Comparison of ENCODE assay signal across 23 cellular contexts in the genomic region with DNA sequence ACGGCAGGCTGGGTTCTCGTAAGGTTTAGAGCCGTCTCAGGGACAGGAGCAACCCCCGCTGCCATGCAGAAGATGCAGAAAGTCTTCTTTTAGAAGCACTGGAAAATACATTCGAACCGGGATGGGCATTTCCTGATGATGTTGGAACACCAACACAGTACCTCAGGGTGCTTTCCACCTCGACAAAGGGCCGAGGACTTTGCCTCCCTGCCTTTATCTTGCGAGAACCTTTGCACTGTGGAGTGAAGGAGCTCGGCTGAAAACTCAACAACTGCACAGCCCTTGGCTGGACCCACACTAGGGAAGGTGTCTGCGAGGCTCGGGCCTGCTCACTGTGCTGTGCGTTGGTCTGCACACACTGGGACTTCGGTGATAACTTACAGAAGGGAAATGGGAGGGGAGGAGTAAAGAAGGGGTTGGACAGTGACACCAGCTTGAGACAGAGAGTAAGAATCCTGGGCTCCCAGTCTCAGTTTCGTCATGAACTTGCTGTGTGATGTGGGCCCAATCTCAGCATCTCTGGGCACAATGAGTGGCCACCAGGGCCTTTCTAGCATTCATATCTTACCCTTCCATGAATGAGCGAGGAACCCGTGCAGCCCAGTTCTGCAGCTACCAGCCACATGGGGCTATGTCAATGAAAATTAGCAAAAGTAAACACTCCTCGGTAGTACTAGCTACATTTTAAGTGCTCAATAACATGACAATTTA. TPM values are rescaled to one million over a fixed set of nuclear protein-coding genes. Genes with fewer than 3 reads are reported as not detected.
DNase-seq lines count a peak whose midpoint lies in the region; ATAC-seq, FAIRE-seq and TF ChIP-seq lines count a peak whose summit lies in the region.
"Had no signal": no experiment of that assay in that cellular context is flagged by ENCODE, and none has a peak within 500 bp of the region (broad histone marks: within the 10 kb centered on the region; RNA-seq: fewer than 3 reads in every experiment).

No MANE protein-coding gene starts in this region.

- in situ Hi-C loops in K562 (cut with MboI), result no loop called here

- no peak overlapping the region for H4K12ac ChIP-seq in trophoblast cell (ENCODE audit: low read depth, low read length)

- TF ChIP-seq EP300 in K562 (IDR thresholded peaks at IDR 0.05; ENCODE audit: low read length), result no peak

- H2BK5ac ChIP-seq in trophoblast cell (ENCODE audit: low read depth, low read length, poor library complexity), result peak overlapping the region; percentile 24

- POLR2A ChIA-PET in K562 (lab: Yijun Ruan, JAX), result interaction anchor here (0.6 to 1.2 kb wide), 2 partner anchors 10 to 535 kb away, joined by 3 read pairs; no protein-coding TSS in a partner anchor

- peaks cover 15% of the 10 kb centered on the region for H3K79me1 ChIP-seq in trophoblast cell (ENCODE audit: low read length)

- peak overlapping the region; percentile 82 for H4K91ac ChIP-seq in trophoblast cell (ENCODE audit: low read depth, low read length)

- no peak for TF ChIP-seq POLR2A in K562 (conservative IDR thresholded peaks at IDR 0.05)

- BruUV-seq in K562 (replicated peaks; lab: Mats Ljungman, UMichigan), result no TSS peak

- peak overlapping the region; percentile 48 for H2BK120ac ChIP-seq in trophoblast cell (ENCODE audit: insufficient read depth, low read length, poor library complexity)

- H3K27me3 ChIP-seq in K562 (ENCODE audit: control insufficient read depth in 2 of 2, insufficient read depth in 2 of 2, low read length in 2 of 2) (peaks cover 0 to 5% of the 10 kb centered on the region in 2 experiments; a peak in 1 of 5 replicates), trophoblast cell (ENCODE audit: insufficient read depth, low read length) (no peaks in the 10 kb centered on the region), psoas muscle (ENCODE audit: insufficient read depth in 3 of 3, low read length in 2 of 3) (no peaks in the 10 kb centered on the region)
- H3K27me3 ChIP-seq: BLaER1, SJCRH30 had no signal

- peak overlapping the region; percentile 0 for H4K8ac ChIP-seq in trophoblast cell (ENCODE audit: low read depth, low read length)

- no peak overlapping the region for H3K18ac ChIP-seq in trophoblast cell (ENCODE audit: low read length)

- H3K79me2 ChIP-seq in K562 (ENCODE audit: control insufficient read depth, insufficient read depth, low read length) (no peaks in the 10 kb centered on the region), trophoblast cell (ENCODE audit: control insufficient read depth, insufficient read depth, low read length, poor library complexity) (peaks cover 2% of the 10 kb centered on the region)

- no peak for TF ChIP-seq RAD21 in K562 (CRISPR knock-in tag; conservative IDR thresholded peaks at IDR 0.05 in 1 of 2, IDR thresholded peaks at IDR 0.05 in 1 of 2)

- intact Hi-C loops in K562 (cut with micrococcal nuclease) (no loop called here), psoas muscle (cut with DNase I) (loop anchor here in 1 of 2 donors (10.0 kb wide), 1 partner anchor 48 kb away; no protein-coding TSS in a partner anchor)

- H3K9me1 ChIP-seq in K562 (ENCODE audit: control insufficient read depth, insufficient read depth, low read length), result no peaks in the 10 kb centered on the region

- H3K14ac ChIP-seq in trophoblast cell (ENCODE audit: low read length), result peak overlapping the region; percentile 88

- H3K36me3 ChIP-seq in K562 (ENCODE audit: control insufficient read depth, insufficient read depth, low read length), result no peaks in the 10 kb centered on the region
- H3K36me3 ChIP-seq in trophoblast cell (ENCODE audit: control insufficient read depth in 1 of 2, insufficient read depth in 2 of 2, low read length in 2 of 2), result no peaks in the 10 kb centered on the region
- no peaks in the 10 kb centered on the region for H3K36me3 ChIP-seq in psoas muscle (ENCODE audit: insufficient read depth in 1 of 2, low read depth in 1 of 2)
- H3K36me3 ChIP-seq: BLaER1, SJCRH30 had no signal

- 41% methylated on average over 18 of the region's 18 CpGs for WGBS in K562 (ENCODE audit: insufficient coverage, low coverage, missing lambda C conversion rate)
- WGBS in trophoblast cell (ENCODE audit: extremely low coverage, insufficient coverage, insufficient read length), result no CpG with 5 or more reads among the region's 18 CpGs
- 93 to 94% (median 94%) methylated on average over 18 of the region's 18 CpGs for WGBS in psoas muscle, 3 donors

- TF ChIP-seq CTCF in K562 (IDR thresholded peaks at IDR 0.05 in 2 of 3, conservative IDR thresholded peaks at IDR 0.05 in 1 of 3; ENCODE audit: insufficient read depth in 2 of 3, low read depth in 1 of 3, low read length in 3 of 3) (no peak), psoas muscle (IDR thresholded peaks at IDR 0.05) (no peak)

- no peak overlapping the region for H3K4ac ChIP-seq in trophoblast cell (ENCODE audit: low read depth, low read length)

- DNase-seq in NCI-H345 (lab: John Stamatoyannopoulos, UW) (peak; percentile 71), K562 (ENCODE audit: extremely low read depth in 1 of 4, low spot score in 3 of 4) (no peak), left lobe of liver (ENCODE audit: low spot score) (no peak), trophoblast cell (peak; percentile 91 to 95), psoas muscle (no peak)
- DNase-seq in activated T-cell treated with anti-CD3 and anti-CD28 coated beads, Interleukin-2, amount 50 U/mL, for 1 hour, result no peak
- DNase-seq: CD8-positive, alpha-beta T cell; DMS79; H7; HFFc6; IMR-90; Karpas-422; NCI-H1436; NCI-H2029; NCI-H2171; NCI-H446 treated with DMSO at 0.1 percent for 48 hours; NCI-H82; PC-9; SJCRH30 had no signal

- no peak for FAIRE-seq in K562 (lab: Jason Lieb, UNC)

- H3K27ac ChIP-seq in K562 (ENCODE audit: extremely low read depth, low read depth, low read length), result no peak overlapping the region
- no peak overlapping the region for H3K27ac ChIP-seq in trophoblast cell (ENCODE audit: low read depth, low read length)
- H3K27ac ChIP-seq in psoas muscle, result no peak overlapping the region
- H3K27ac ChIP-seq: BLaER1, HL-60, SJCRH30 had no signal

- H3K4me3 ChIP-seq in K562 (no peak overlapping the region), trophoblast cell (ENCODE audit: low read depth, low read length) (no peak overlapping the region), psoas muscle (no peak overlapping the region)
- H3K4me3 ChIP-seq: BLaER1, PC-9, SJCRH30 had no signal

- CTCF ChIA-PET in K562 (lab: Yijun Ruan, JAX; ENCODE audit: low intra/inter-chr PET ratio), result no interaction called here

- H2AK5ac ChIP-seq in trophoblast cell (ENCODE audit: low read length), result no peak overlapping the region

- no peak; the same call in 1 of the 3 replicates for ATAC-seq in K562
- peak; percentile 29 for ATAC-seq in left lobe of liver
- no peak for ATAC-seq in psoas muscle
- ATAC-seq in GM21515 (IDR thresholded peaks at IDR 0.05; ENCODE audit: unreplicated experiment), result no peak
- no peak for ATAC-seq in HG03135 (IDR thresholded peaks at IDR 0.05; ENCODE audit: unreplicated experiment)
- ATAC-seq: CD8-positive, alpha-beta T cell had no signal

- H3K9ac ChIP-seq in K562 (ENCODE audit: insufficient read depth in 1 of 2, low read depth in 2 of 2, low read length in 2 of 2), result no peak overlapping the region
- no peak overlapping the region for H3K9ac ChIP-seq in trophoblast cell (ENCODE audit: low read length)
- H3K9ac ChIP-seq: BLaER1 had no signal

- H3K9me3 ChIP-seq in K562 (replicated peaks; ENCODE audit: control insufficient read depth, insufficient read depth, low read depth, low read length) (no peaks in the 10 kb centered on the region), trophoblast cell (ENCODE audit: insufficient read depth, low read depth, low read length) (peaks cover 2% of the 10 kb centered on the region), psoas muscle (no peaks in the 10 kb centered on the region)
- H3K9me3 ChIP-seq: BLaER1, SJCRH30 had no signal

- no peak overlapping the region for H2AFZ ChIP-seq in K562 (ENCODE audit: low read depth, low read length)
- H2AFZ ChIP-seq in trophoblast cell (ENCODE audit: insufficient read depth, low read length, poor library complexity), result no peak overlapping the region
- H2AFZ ChIP-seq: PC-9 had no signal

- H4K20me1 ChIP-seq in K562 (replicated peaks; ENCODE audit: control insufficient read depth, insufficient read depth, low read length), result peaks cover 18% of the 10 kb centered on the region; the same call in 1 of the 2 replicates

- H3K23ac ChIP-seq in trophoblast cell (ENCODE audit: low read length), result no peak overlapping the region

- H2BK12ac ChIP-seq in trophoblast cell (ENCODE audit: low read length), result peak overlapping the region; percentile 51

- no peak overlapping the region for H3K4me2 ChIP-seq in K562 (ENCODE audit: insufficient read depth, low read length)
- no peak overlapping the region for H3K4me2 ChIP-seq in trophoblast cell (ENCODE audit: low read length)
- H3K4me2 ChIP-seq: BLaER1 had no signal

- H3K4me1 ChIP-seq in K562 (replicated peaks in 1 of 2; ENCODE audit: control insufficient read depth in 2 of 2, insufficient read depth in 2 of 2, low read length in 2 of 2) (peaks cover 7 to 12% of the 10 kb centered on the region in 2 experiments; a peak in 4 of 5 replicates), trophoblast cell (ENCODE audit: control insufficient read depth in 1 of 2, insufficient read depth in 2 of 2, low read length in 2 of 2) (peaks cover 12 to 18% of the 10 kb centered on the region in 2 experiments), psoas muscle (peaks cover 25% of the 10 kb centered on the region)
- H3K4me1 ChIP-seq: BLaER1, SJCRH30 had no signal

TF ChIP-seq in K562, 482 proteins besides CTCF, POLR2A, EP300 and RAD21 (continues in another document):
- TF ChIP-seq ZFP36 (IDR thresholded peaks at IDR 0.05; ENCODE audit: low read depth, low read length, partially characterized antibody), result peak; percentile 13

RNA-seq across cellular contexts. Expression of a gene that starts 18.2 kb away (rescaled TPM):
- 6.1 and 7.8 TPM in 2 replicates for total RNA-seq in K562 (2011; cell fraction: chromatin; rRNA removed; ENCODE audit: low replicate concordance)
- total RNA-seq in K562 (2011; cell fraction: nucleolus; rRNA removed), result 3.8 and 4.2 TPM in 2 replicates
- total RNA-seq in K562 (2011; cell fraction: nucleoplasm; rRNA removed), result 6.6 and 7.6 TPM in 2 replicates
- total RNA-seq in K562 (2014; rRNA removed), result 11.9 TPM in 2 replicates
- total RNA-seq in K562 (2014; rRNA removed; fragmentation: Illumina TruSeq; extraction: Trizol), result 16.5 and 16.9 TPM in 2 replicates
- 12.3 and 14.7 TPM in 2 replicates for total RNA-seq in K562 (2015; rRNA removed; fragmentation: Illumina TruSeq; extraction: Trizol)
- total RNA-seq in K562 (2021), result 14.0 and 15.5 TPM in 2 replicates
- polyA plus RNA-seq in K562 (2011; rRNA removed), result 5.3 and 9.9 TPM in 2 replicates
- 2.7 and 3.8 TPM in 2 replicates for polyA plus RNA-seq in K562 (2011; cell fraction: cytosol; rRNA removed)
- 2.2 and 2.9 TPM in 2 replicates for polyA plus RNA-seq in K562 (2011; cell fraction: nucleus; rRNA removed)
- 14.3 and 25.6 TPM in 2 replicates for polyA plus RNA-seq in K562 (2012)
- 13.4 and 14.9 TPM in 2 replicates for polyA plus RNA-seq in K562 (2014; fragmentation: Illumina TruSeq; extraction: Trizol)
- polyA plus RNA-seq in K562 (2014; fragmentation: Nextera tagmentation; extraction: Ambion mirVana), result 1 to 10 TPM; 4.4 to 6.1 TPM
- 12.3 and 15.0 TPM in 2 replicates for polyA plus RNA-seq in K562 (2014; rRNA removed)
- polyA minus RNA-seq in K562 (2011; rRNA and poly(A)+ RNA removed), result 8.1 and 11.2 TPM in 2 replicates
- 3.4 and 5.2 TPM in 2 replicates for polyA minus RNA-seq in K562 (2011; cell fraction: cytosol; rRNA and poly(A)+ RNA removed)
- polyA minus RNA-seq in K562 (2011; cell fraction: nucleus; rRNA and poly(A)+ RNA removed), result 2.7 and 3.3 TPM in 2 replicates
- total RNA-seq in left lobe of liver, result 32.6 TPM
- 25.1 and 27.0 TPM in 2 replicates for polyA plus RNA-seq in trophoblast cell (2013)
- total RNA-seq in psoas muscle, result 10 to 100 TPM; 24.9 to 38.4 (median 26.1) TPM
- polyA plus RNA-seq in psoas muscle, result 10 to 100 TPM; 57.4 to 94.9 (median 88.0) TPM

Comparison
In these comparisons a context has a peak if more than half of its experiments do, and no peak if none do; other contexts are left out.
1. DNase-seq: peak in NCI-H345 (single experiment) and trophoblast cell (2 of 2); none in K562 (0 of 4), left lobe of liver (single experiment), activated T-cell treated with anti-CD3 and anti-CD28 coated beads, Interleukin-2, amount 50 U/mL, for 1 hour (single experiment) and psoas muscle (0 of 2).